ENCODE assay signal across 15 cellular contexts in the genomic region with DNA sequence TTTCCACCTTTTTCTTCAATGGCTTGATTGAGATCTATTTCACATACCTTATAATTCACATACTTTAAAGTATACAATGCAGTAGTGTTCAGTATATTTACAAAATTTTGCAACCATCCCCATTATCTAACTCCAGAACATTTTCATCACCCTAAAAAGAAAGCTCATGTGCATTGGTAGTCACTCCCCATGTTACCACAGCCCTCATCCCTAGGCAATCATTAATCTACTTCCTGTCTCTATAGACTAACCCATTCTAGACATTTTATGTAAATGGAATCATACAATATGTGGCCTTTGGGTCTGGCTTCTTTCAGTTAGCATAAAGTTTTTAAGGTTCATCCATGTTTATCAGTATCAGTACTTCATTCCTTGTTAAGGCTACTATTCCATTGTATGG.
DNase-seq lines count a peak whose midpoint lies in the region; ATAC-seq and TF ChIP-seq lines count a peak whose summit lies in the region.
"Had no signal": no experiment of that assay in that cellular context is flagged by ENCODE, and none has a peak within 500 bp of the region (broad histone marks: within the 10 kb centered on the region; RNA-seq: fewer than 3 reads in every experiment).

No MANE protein-coding gene starts in this region.

- peaks cover 16% of the 10 kb centered on the region; the same call in 1 of the 2 replicates for H3K27me3 ChIP-seq in OCI-LY3 (ENCODE audit: low read depth, low read length)

- H4K20me1 ChIP-seq in OCI-LY3 (ENCODE audit: insufficient read depth, low read length): no peaks in the 10 kb centered on the region

- no peak overlapping the region for H3K9ac ChIP-seq in OCI-LY3 (ENCODE audit: low read length)
- H3K9ac ChIP-seq: GM23248 had no signal

- DNase-seq in AG08396 (ENCODE audit: low spot score): no peak
- no peak for DNase-seq in stimulated activated CD4-positive, alpha-beta T cell treated with anti-CD3 and anti-CD28 coated beads, Interleukin-1b, Interleukin-23, amount 100 ng/mL, for 48 hours
- DNase-seq: ACHN, GM23248, HCEC 1CT, KBM-7, NCI-H1092 treated with DMSO at 0.1 percent for 48 hours, NCI-H146, NCI-H2081, T1000 had no signal

- no peak overlapping the region for H2AFZ ChIP-seq in OCI-LY3 (ENCODE audit: low read depth, low read length)
- H2AFZ ChIP-seq: GM23248 had no signal

- no peak for TF ChIP-seq CTCF in OCI-LY3 (IDR thresholded peaks at IDR 0.05; ENCODE audit: low read depth, low read length)

- 0 out of 2 replicates have a peak overlapping the region, but pooled peaks have one; percentile 17 for H3K4me2 ChIP-seq in OCI-LY3 (ENCODE audit: low read length)

- peak; percentile 43 for ATAC-seq in GM18909 (IDR thresholded peaks at IDR 0.05; ENCODE audit: poor library complexity, unreplicated experiment)
- ATAC-seq in GM21381 (IDR thresholded peaks at IDR 0.05; ENCODE audit: unreplicated experiment): peak; percentile 40
- ATAC-seq in HG03159 (IDR thresholded peaks at IDR 0.05; ENCODE audit: unreplicated experiment): peak; percentile 47
- ATAC-seq in HG03025 (IDR thresholded peaks at IDR 0.05; ENCODE audit: low FRiP score, unreplicated experiment): no peak

- no peaks in the 10 kb centered on the region for H3K9me3 ChIP-seq in OCI-LY3 (ENCODE audit: insufficient read depth, low read length)

- H3K79me2 ChIP-seq in OCI-LY3 (ENCODE audit: low read length): no peaks in the 10 kb centered on the region

- H3K27ac ChIP-seq in OCI-LY3 (ENCODE audit: low read length): no peak overlapping the region
- H3K27ac ChIP-seq: GM23248 had no signal

- peaks cover 32% of the 10 kb centered on the region for H3K4me1 ChIP-seq in OCI-LY3 (ENCODE audit: low read length)

- no peak overlapping the region for H3K4me3 ChIP-seq in OCI-LY3 (ENCODE audit: low read length)
- H3K4me3 ChIP-seq: GM23248 had no signal

- H3K36me3 ChIP-seq in OCI-LY3 (replicated peaks; ENCODE audit: low read depth, low read length): peaks cover 2% of the 10 kb centered on the region
